25 cellular contexts compared by ENCODE assay signal in the genomic region with DNA sequence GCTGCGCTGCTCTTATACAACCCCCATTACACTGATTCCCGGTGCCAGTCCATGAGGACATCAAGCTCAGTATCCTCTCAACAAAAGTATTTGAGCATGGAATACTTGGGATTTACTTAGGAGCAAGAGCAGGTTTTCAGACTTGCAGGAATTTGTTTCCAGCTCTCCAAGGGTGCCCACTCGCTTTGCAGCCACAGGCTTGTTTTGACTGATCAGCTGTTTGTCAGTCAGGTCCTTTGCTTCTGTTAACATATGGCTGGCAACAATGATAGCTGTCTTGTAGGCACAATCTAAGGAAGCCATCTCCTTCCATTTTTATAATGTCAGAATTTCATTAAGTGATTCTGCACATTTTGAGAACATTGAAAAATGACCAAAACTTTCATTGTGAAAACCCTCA. TPM values are rescaled to one million over a fixed set of nuclear protein-coding genes. Genes with fewer than 3 reads are reported as not detected.
"Had no signal": no experiment of that assay in that cellular context is flagged by ENCODE, and none has a peak within 500 bp of the region (broad histone marks: within the 10 kb centered on the region; RNA-seq: fewer than 3 reads in every experiment).

No MANE protein-coding gene starts in this region.

- DNase-seq: cortex of kidney; effector memory CD8-positive, alpha-beta T cell; erythroblast; head of caudate nucleus; kidney; left cardiac atrium; left lung; mesenchymal stem cell; naive thymus-derived CD8-positive, alpha-beta T cell; nephron progenitor cell; nucleus accumbens; ovary; posterior cingulate gyrus; psoas muscle; right cardiac atrium; stimulated activated CD4-positive, alpha-beta T cell treated with anti-CD3 and anti-CD28 coated beads, Interleukin-12 subunit alpha, Interleukin-12 subunit beta, amount 100 ng/mL, for 4 hours; stimulated activated CD4-positive, alpha-beta T cell treated with anti-CD3 and anti-CD28 coated beads, Interleukin-1b, Interleukin-23, amount 100 ng/mL, for 48 hours; stimulated activated CD4-positive, alpha-beta T cell treated with anti-CD3 and anti-CD28 coated beads, Interleukin-4, amount 100 ng/mL, for 1 hour; stimulated activated CD8-positive, alpha-beta memory T cell treated with anti-CD3 and anti-CD28 coated beads, Interleukin-4, amount 100 ng/mL, for 48 hours; stimulated activated naive CD4-positive, alpha-beta T cell; stimulated activated naive CD8-positive, alpha-beta T cell treated with anti-CD3 and anti-CD28 coated beads, Interleukin-15, amount 100 ng/mL, for 72 hours; trophoblast cell had no signal

- H3K4me1 ChIP-seq: psoas muscle, vagina had no signal

- H3K36me3 ChIP-seq: left lung, ovary, suprapubic skin, vagina had no signal

- H3K27me3 ChIP-seq: left lung, ovary, suprapubic skin, vagina had no signal

- H3K4me2 ChIP-seq: smooth muscle cell had no signal

- H3K4me3 ChIP-seq: left lung, ovary, psoas muscle, smooth muscle cell, suprapubic skin, vagina had no signal

- H3K27ac ChIP-seq: left lung, ovary, psoas muscle, suprapubic skin, vagina had no signal

- H3K9me3 ChIP-seq: left lung, ovary, psoas muscle, suprapubic skin, vagina had no signal

RNA-seq across cellular contexts. Expression of a gene that starts 38.2 kb away (rescaled TPM):
- polyA plus RNA-seq: smooth muscle cell had no signal
